In genomic region chr1:92486251-92487077, GRCh38 we compare ENCODE assay signal across 8 cellular contexts. TPM values are rescaled to one million over a fixed set of nuclear protein-coding genes. Genes with fewer than 3 reads are reported as not detected.
DNase-seq lines count a peak whose midpoint lies in the region; ATAC-seq and TF ChIP-seq lines count a peak whose summit lies in the region.

TSS of gene GFI1 (minus strand) at chr1:92486925. CDS start at chr1:92483487, 3,438 bp downstream.

- H3K36me3 Mint-ChIP-seq in activated naive CD4-positive, alpha-beta T cell treated with anti-CD3 and anti-CD28 coated beads, Interleukin-2, amount 10 ng/mL, durations not matched to agents 7 days and 5 days = peaks cover 25% of the 10 kb centered on the region

- no peaks in the 10 kb centered on the region for H3F3A ChIP-seq in PC-9 (ENCODE audit: insufficient read depth, low read depth)

- peak within 1 kb of the TSS; percentile 94 for H3K27ac Mint-ChIP-seq in activated naive CD4-positive, alpha-beta T cell treated with anti-CD3 and anti-CD28 coated beads, Interleukin-2, amount 10 ng/mL, durations not matched to agents 7 days and 5 days

- no peaks in the 10 kb centered on the region for H3K9me3 Mint-ChIP-seq in activated naive CD4-positive, alpha-beta T cell treated with anti-CD3 and anti-CD28 coated beads, Interleukin-2, amount 10 ng/mL, durations not matched to agents 7 days and 5 days

- peaks cover 5% of the 10 kb centered on the region for H3K27me3 Mint-ChIP-seq in activated naive CD4-positive, alpha-beta T cell treated with anti-CD3 and anti-CD28 coated beads, Interleukin-2, amount 10 ng/mL, durations not matched to agents 7 days and 5 days

- peak within 1 kb of the TSS; percentile 78 for H3K4me3 ChIP-seq in PC-9
- H3K4me3 ChIP-seq in iPS-15b (ENCODE audit: low read depth, low read length) = peak within 1 kb of the TSS; percentile 65

- no peaks in the 10 kb centered on the region for H3K79me2 ChIP-seq in PC-9 (ENCODE audit: low read depth)

- intact Hi-C loops in PC-9 (cut with micrococcal nuclease; ENCODE audit: unreplicated experiment) = no loop called here

- peak; percentile 2 for ATAC-seq in HG02870 (IDR thresholded peaks at IDR 0.05; ENCODE audit: unreplicated experiment)

- peaks cover 48% of the 10 kb centered on the region for H3K4me1 Mint-ChIP-seq in activated naive CD4-positive, alpha-beta T cell treated with anti-CD3 and anti-CD28 coated beads, Interleukin-2, amount 10 ng/mL, durations not matched to agents 7 days and 5 days

- no peak for TF ChIP-seq CTCF in PC-9 (conservative IDR thresholded peaks at IDR 0.05)

- peak within 1 kb of the TSS; percentile 83 for H2AFZ ChIP-seq in PC-9

- CTCF ChIA-PET in PC-9 (lab: Charles Lee) = interaction anchor here (0.5 to 0.8 kb wide), 2 partner anchors 176 to 477 kb away, joined by 3 to 4 read pairs; no protein-coding TSS in a partner anchor
- CTCF ChIA-PET in activated naive CD4-positive, alpha-beta T cell treated with anti-CD3 and anti-CD28 coated beads, Interleukin-2, amount 10 ng/mL, durations not matched to agents 7 days and 5 days (lab: Charles Lee) = interaction anchor here (0.6 to 5.8 kb wide), 18 partner anchors 9 to 177 kb away, joined by 3 to 52 read pairs (median 6); no protein-coding TSS in a partner anchor

- H3K4me2 ChIP-seq in PC-9 = peak within 1 kb of the TSS; percentile 93

- no peaks in the 10 kb centered on the region for H4K20me1 ChIP-seq in PC-9 (ENCODE audit: insufficient read depth)

- H3K27me3 ChIP-seq in PC-9 (ENCODE audit: insufficient read depth, low read depth) (peaks cover 37% of the 10 kb centered on the region; the same call in 1 of the 2 replicates), iPS-15b (ENCODE audit: control insufficient read depth, insufficient read depth, low read length) (peaks cover 89% of the 10 kb centered on the region)

- DNase-seq in NCI-H1417 (lab: John Stamatoyannopoulos, UW) = peak in 2 of 3 experiments; percentile 34 to 50
- no peak for DNase-seq in NCI-H1417 treated with DMSO at 0.1 percent for 48 hours (lab: John Stamatoyannopoulos, UW)
- DNase-seq in PC-9 = no peak
- DNase-seq in activated naive CD4-positive, alpha-beta T cell treated with anti-CD3 and anti-CD28 coated beads, Interleukin-2, amount 10 ng/mL, durations not matched to agents 7 days and 5 days = peak; percentile 75
- peak in 3 of 4 experiments; percentile 36 to 71 (median 64) for DNase-seq in stimulated activated CD4-positive, alpha-beta T cell treated with anti-CD3 and anti-CD28 coated beads, Interleukin-1b, Interleukin-23, amount 100 ng/mL, for 24 hours (ENCODE audit: low read depth in 4 of 4, low spot score in 1 of 4)
- no peak for DNase-seq in SHP77 treated with DMSO at 0.1 percent for 48 hours (lab: John Stamatoyannopoulos, UW)

- no peaks in the 10 kb centered on the region for H3K36me3 ChIP-seq in PC-9 (ENCODE audit: low read depth)
- H3K36me3 ChIP-seq in iPS-15b (ENCODE audit: control insufficient read depth, insufficient read depth, low read length) = no peaks in the 10 kb centered on the region

- peak within 1 kb of the TSS; percentile 86 for H3K4me3 Mint-ChIP-seq in activated naive CD4-positive, alpha-beta T cell treated with anti-CD3 and anti-CD28 coated beads, Interleukin-2, amount 10 ng/mL, durations not matched to agents 7 days and 5 days

- H3K9ac ChIP-seq in iPS-15b (ENCODE audit: low read depth, low read length) = no peak within 1 kb of the TSS

- H3K4me1 ChIP-seq in PC-9 (replicated peaks; ENCODE audit: insufficient read depth) = peaks cover 18% of the 10 kb centered on the region; the same call in 1 of the 2 replicates
- peaks cover 4% of the 10 kb centered on the region for H3K4me1 ChIP-seq in iPS-15b (ENCODE audit: control insufficient read depth, insufficient read depth, low read length)

- no peak within 1 kb of the TSS for H3K27ac ChIP-seq in PC-9

- BruUV-seq in PC-9 (replicated peaks; lab: Mats Ljungman, UMichigan) = no TSS peak

- no peaks in the 10 kb centered on the region for H3K9me2 ChIP-seq in PC-9 (ENCODE audit: insufficient read depth)

- H3K9me3 ChIP-seq in PC-9 (ENCODE audit: insufficient read depth, low read depth) = no peaks in the 10 kb centered on the region
- no peaks in the 10 kb centered on the region for H3K9me3 ChIP-seq in iPS-15b (ENCODE audit: control insufficient read depth, insufficient read depth, low read length)

- POLR2A ChIA-PET in PC-9 (lab: Charles Lee; ENCODE audit: unreplicated experiment) = no interaction called here

RNA-seq across cellular contexts. Expression of gene GFI1, which starts in this region (rescaled TPM):
- 0.35 and 0.53 TPM in 2 replicates for total RNA-seq in PC-9 (2021)

Comparison
In these comparisons a context has a peak if more than half of its experiments do, and no peak if none do; other contexts are left out.
1. DNase-seq: peak in NCI-H1417 (2 of 3), activated naive CD4-positive, alpha-beta T cell treated with anti-CD3 and anti-CD28 coated beads, Interleukin-2, amount 10 ng/mL, durations not matched to agents 7 days and 5 days (single experiment) and stimulated activated CD4-positive, alpha-beta T cell treated with anti-CD3 and anti-CD28 coated beads, Interleukin-1b, Interleukin-23, amount 100 ng/mL, for 24 hours (3 of 4); none in NCI-H1417 treated with DMSO at 0.1 percent for 48 hours (single experiment), PC-9 (0 of 2) and SHP77 treated with DMSO at 0.1 percent for 48 hours (single experiment).